In genomic region chr1:116514708-116515525, GRCh38 we compare ENCODE assay signal across 8 cellular contexts. TPM values are rescaled to one million over a fixed set of nuclear protein-coding genes. Genes with fewer than 3 reads are reported as not detected.
DNase-seq lines count a peak whose midpoint lies in the region; ATAC-seq and TF ChIP-seq lines count a peak whose summit lies in the region.

No MANE protein-coding gene starts in this region.

- peak overlapping the region; percentile 41 for H3K4me2 ChIP-seq in MM.1S (ENCODE audit: low read depth, low read length)

- no peaks in the 10 kb centered on the region for H4K20me1 ChIP-seq in MM.1S (ENCODE audit: insufficient read depth, low read length)

- H3K27me3 ChIP-seq in MM.1S (replicated peaks; ENCODE audit: insufficient read depth, low read length) (no peaks in the 10 kb centered on the region), right lobe of liver (no peaks in the 10 kb centered on the region)

- H3K79me2 ChIP-seq in MM.1S (ENCODE audit: low read length) = no peaks in the 10 kb centered on the region

- 64% methylated on average over 8 of the region's 8 CpGs for WGBS in right lobe of liver (ENCODE audit: insufficient coverage, low coverage, low lambda C conversion rate, missing lambda C conversion rate)

- ATAC-seq in GM21619 (IDR thresholded peaks at IDR 0.05; ENCODE audit: unreplicated experiment) (peak; percentile 83), right lobe of liver (peak; percentile 41 to 57 (median 48)), left lobe of liver (no peak)

- H3F3A ChIP-seq in MM.1S (ENCODE audit: insufficient read depth, low read length) = peaks cover 21% of the 10 kb centered on the region

- TF ChIP-seq CTCF in GM10248 (IDR thresholded peaks at IDR 0.05; ENCODE audit: control extremely low read depth, extremely low read depth, low read depth, missing control alignments) (no peak), MM.1S (IDR thresholded peaks at IDR 0.05; ENCODE audit: low read length) (no peak), right lobe of liver (IDR thresholded peaks at IDR 0.05) (no peak)

- H3K9me3 ChIP-seq in MM.1S (replicated peaks; ENCODE audit: insufficient read depth, low read length) (no peaks in the 10 kb centered on the region), right lobe of liver (no peaks in the 10 kb centered on the region)

- intact Hi-C loops in right lobe of liver (cut with DNase I) = no loop called here

- POLR2A ChIA-PET in GM10248 (lab: Yijun Ruan, JAX) = interaction anchor here (0.6 to 1.2 kb wide), 6 partner anchors 16 to 536 kb away, joined by 3 read pairs; no protein-coding TSS in a partner anchor

- no peaks in the 10 kb centered on the region for H3K36me3 ChIP-seq in MM.1S (replicated peaks; ENCODE audit: insufficient read depth, low read length)
- H3K36me3 ChIP-seq in right lobe of liver = no peaks in the 10 kb centered on the region

- TF ChIP-seq POLR2A in right lobe of liver (IDR thresholded peaks at IDR 0.05) = no peak

- H3K4me1 ChIP-seq in MM.1S (ENCODE audit: low read length) (peaks cover 54% of the 10 kb centered on the region), right lobe of liver (no peaks in the 10 kb centered on the region)

- peak overlapping the region; percentile 20; the same call in 1 of the 2 replicates for H3K9ac ChIP-seq in MM.1S (ENCODE audit: low read length)

- CTCF ChIA-PET in GM10248 (lab: Yijun Ruan, JAX) = interaction anchor here (0.8 to 6.6 kb wide), 11 partner anchors 9 to 376 kb away, joined by 3 to 54 read pairs (median 4); no protein-coding TSS in a partner anchor

- H3K4me3 ChIP-seq in MM.1S (ENCODE audit: low read length) (no peak overlapping the region), right lobe of liver (no peak overlapping the region)

- no peak overlapping the region for H2AFZ ChIP-seq in MM.1S (ENCODE audit: low read length)

- H3K27ac ChIP-seq in MM.1S (ENCODE audit: low read length) = peak overlapping the region; percentile 84; the same call in 1 of the 2 replicates
- H3K27ac ChIP-seq in right lobe of liver = peak overlapping the region in 2 of 3 donors; percentile 49 to 53

- H3K9me2 ChIP-seq in MM.1S (replicated peaks; ENCODE audit: insufficient read depth, low read length) = no peaks in the 10 kb centered on the region

- DNase-seq in GM10248 (ENCODE audit: extremely low spot score) = peak; percentile 63
- peak; percentile 28 for DNase-seq in MM.1S
- DNase-seq in activated T-cell treated with anti-CD3 and anti-CD28 coated beads for 48 hours (ENCODE audit: low read depth) = peak; percentile 68
- DNase-seq in right lobe of liver = peak in 1 of 3 donors; percentile 16
- DNase-seq in cerebellar cortex (ENCODE audit: low spot score) = no peak
- no peak for DNase-seq in NCI-H82 (lab: John Stamatoyannopoulos, UW)
- DNase-seq in left lobe of liver (ENCODE audit: low spot score) = no peak

RNA-seq across cellular contexts. Expression of gene CD58, which starts 55.9 kb away (rescaled TPM):
- total RNA-seq in right lobe of liver (10 to 100 TPM in 2 of 6 experiments, 1 to 10 TPM in 4; 3.5 to 13.8 (median 7.5) TPM), left lobe of liver (2.7 TPM)

Comparison
In these comparisons a context has a peak if more than half of its experiments do, and no peak if none do; other contexts are left out.
1. DNase-seq: peak in GM10248 (single experiment), MM.1S (single experiment) and activated T-cell treated with anti-CD3 and anti-CD28 coated beads for 48 hours (single experiment); none in cerebellar cortex (single experiment), NCI-H82 (single experiment) and left lobe of liver (single experiment).